1 cellular context compared by ENCODE assay signal in genomic region chr9:95504053-95504963, GRCh38.
TF ChIP-seq lines count a peak whose summit lies in the region.

No MANE protein-coding gene starts in this region.

TF ChIP-seq in HEK293, 187 proteins besides CTCF, POLR2A, EP300 and RAD21 (continued from another document and continues in another):
- no peak for TF ChIP-seq ZNF26 (tag by site-specific recombination; IDR thresholded peaks at IDR 0.05)
- TF ChIP-seq ZSCAN5A (tag by site-specific recombination; IDR thresholded peaks at IDR 0.05) = peak; percentile 41; the same call in 1 of the 2 replicates
- TF ChIP-seq ZNF621 (tag by site-specific recombination; IDR thresholded peaks at IDR 0.05) = no peak
- no peak for TF ChIP-seq ZNF292 (tag by site-specific recombination; IDR thresholded peaks at IDR 0.05; ENCODE audit: borderline replicate concordance, low read depth)
- no peak for TF ChIP-seq ZNF704 (tag by site-specific recombination; IDR thresholded peaks at IDR 0.05)
- no peak for TF ChIP-seq ZBTB6 (tag by site-specific recombination; IDR thresholded peaks at IDR 0.05)
- peak; percentile 76 for TF ChIP-seq ZXDB (tag by site-specific recombination; IDR thresholded peaks at IDR 0.05)
- TF ChIP-seq ZNF426 (tag by site-specific recombination; IDR thresholded peaks at IDR 0.05) = no peak
- TF ChIP-seq ZEB2 (tag by site-specific recombination; IDR thresholded peaks at IDR 0.05) = no peak
- no peak for TF ChIP-seq ZNF19 (tag by site-specific recombination; IDR thresholded peaks at IDR 0.05; ENCODE audit: low read depth)
- TF ChIP-seq ZNF16 (tag by site-specific recombination; IDR thresholded peaks at IDR 0.05; ENCODE audit: low read depth) = no peak
- TF ChIP-seq ZNF311 (tag by site-specific recombination; IDR thresholded peaks at IDR 0.05; ENCODE audit: borderline replicate concordance) = no peak
- no peak for TF ChIP-seq ZNF280C (tag by site-specific recombination; IDR thresholded peaks at IDR 0.05)
- no peak for TF ChIP-seq ZNF501 (tag by site-specific recombination; IDR thresholded peaks at IDR 0.05)
- TF ChIP-seq ZNF274 (IDR thresholded peaks at IDR 0.05; ENCODE audit: low read length) = no peak
- TF ChIP-seq ZNF274 (tag by site-specific recombination; IDR thresholded peaks at IDR 0.05; ENCODE audit: borderline replicate concordance) = no peak
- TF ChIP-seq ZNF530 (tag by site-specific recombination; IDR thresholded peaks at IDR 0.05; ENCODE audit: low read depth) = no peak
- peak; percentile 33; the same call in 1 of the 2 replicates for TF ChIP-seq ZNF341 (tag by site-specific recombination; IDR thresholded peaks at IDR 0.05; ENCODE audit: low read depth)
- peak; percentile 70 for TF ChIP-seq KLF10 (tag by site-specific recombination; IDR thresholded peaks at IDR 0.05)
- TF ChIP-seq ZNF777 (tag by site-specific recombination; IDR thresholded peaks at IDR 0.05; ENCODE audit: borderline replicate concordance) = no peak
- TF ChIP-seq ZNF175 (tag by site-specific recombination; IDR thresholded peaks at IDR 0.05) = no peak
- TF ChIP-seq EGR2 (tag by site-specific recombination; IDR thresholded peaks at IDR 0.05; ENCODE audit: low read depth) = no peak
- no peak for TF ChIP-seq ZBTB10 (tag by site-specific recombination; IDR thresholded peaks at IDR 0.05)
- no peak for TF ChIP-seq ZNF701 (tag by site-specific recombination; IDR thresholded peaks at IDR 0.05)
- peak; percentile 10; the same call in 1 of the 2 replicates for TF ChIP-seq ZBTB17 (tag by site-specific recombination; IDR thresholded peaks at IDR 0.05)
- TF ChIP-seq ZNF768 (tag by site-specific recombination; IDR thresholded peaks at IDR 0.05) = no peak
- peak; percentile 64 for TF ChIP-seq PRDM10 (tag by site-specific recombination; IDR thresholded peaks at IDR 0.05)
- no peak for TF ChIP-seq ZNF157 (tag by site-specific recombination; IDR thresholded peaks at IDR 0.05)
- TF ChIP-seq ZBTB20 (tag by site-specific recombination; IDR thresholded peaks at IDR 0.05) = peak; percentile 39; the same call in 1 of the 2 replicates
- TF ChIP-seq YY2 (tag by site-specific recombination; IDR thresholded peaks at IDR 0.05) = no peak
- no peak for TF ChIP-seq ZNF707 (tag by site-specific recombination; IDR thresholded peaks at IDR 0.05)
- peak; percentile 78 for TF ChIP-seq ZNF600 (tag by site-specific recombination; IDR thresholded peaks at IDR 0.05)
- no peak for TF ChIP-seq ZFP69B (tag by site-specific recombination; IDR thresholded peaks at IDR 0.05)
- no peak for TF ChIP-seq ZNF18 (tag by site-specific recombination; IDR thresholded peaks at IDR 0.05)
- no peak for TF ChIP-seq ZFHX2 (tag by site-specific recombination; conservative IDR thresholded peaks at IDR 0.05)
- no peak for TF ChIP-seq ZNF488 (tag by site-specific recombination; IDR thresholded peaks at IDR 0.05)
- peak; percentile 73 for TF ChIP-seq ZNF398 (tag by site-specific recombination; IDR thresholded peaks at IDR 0.05)
- peak; percentile 76 for TF ChIP-seq SP2 (tag by site-specific recombination; IDR thresholded peaks at IDR 0.05)
- TF ChIP-seq ZNF692 (tag by site-specific recombination; IDR thresholded peaks at IDR 0.05) = 0 out of 2 replicates have a peak, but pooled peaks have one; percentile 8
- TF ChIP-seq ZBTB7A (tag by site-specific recombination; IDR thresholded peaks at IDR 0.05; ENCODE audit: low read depth) = no peak
- no peak for TF ChIP-seq ZNF214 (tag by site-specific recombination; IDR thresholded peaks at IDR 0.05; ENCODE audit: borderline replicate concordance)
- TF ChIP-seq ZNF664 (tag by site-specific recombination; IDR thresholded peaks at IDR 0.05) = peak; percentile 99
